ENCODE assay signal across 17 cellular contexts in genomic region chr11:87324817-87325489, GRCh38.
DNase-seq lines count a peak whose midpoint lies in the region; ATAC-seq, FAIRE-seq and TF ChIP-seq lines count a peak whose summit lies in the region.
"Had no signal": no experiment of that assay in that cellular context is flagged by ENCODE, and none has a peak within 500 bp of the region (broad histone marks: within the 10 kb centered on the region; RNA-seq: fewer than 3 reads in every experiment).

No MANE protein-coding gene starts in this region.

- no peak overlapping the region for H3K4me3 Mint-ChIP-seq in natural killer cell

- TF ChIP-seq CTCF in VCaP (conservative IDR thresholded peaks at IDR 0.05) (no peak), natural killer cell (IDR thresholded peaks at IDR 0.05) (no peak)

- peaks cover 10% of the 10 kb centered on the region for H3K36me3 Mint-ChIP-seq in natural killer cell

- H3K4me1 Mint-ChIP-seq in natural killer cell: no peaks in the 10 kb centered on the region

- H3K27ac ChIP-seq in VCaP: peak overlapping the region; percentile 32
- H3K27ac ChIP-seq: epithelial cell of prostate, heart left ventricle, HL-60 had no signal

- intact Hi-C loops in natural killer cell (cut with micrococcal nuclease): no loop called here

- no peaks in the 10 kb centered on the region for H3K9me3 Mint-ChIP-seq in natural killer cell

- no peak for FAIRE-seq in frontal cortex (lab: Jason Lieb, UNC)
- FAIRE-seq: colon had no signal

- H3K27ac Mint-ChIP-seq in natural killer cell: no peak overlapping the region

- peak; percentile 39 for DNase-seq in renal cortical epithelial cell (ENCODE audit: low read depth)
- no peak for DNase-seq in frontal cortex (ENCODE audit: low spot score in 2 of 2)
- no peak for DNase-seq in natural killer cell
- DNase-seq: activated T-cell treated with anti-CD3 and anti-CD28 coated beads, Interleukin-2, amount 50 U/mL, for 48 hours; GOT3; heart left ventricle; NCI-H1436; NCI-H2227 treated with DMSO at 0.1 percent for 48 hours; posterior cingulate gyrus; SIG-M5 had no signal

- H3K27me3 Mint-ChIP-seq in natural killer cell (ENCODE audit: low read depth in 2 of 2): no peaks in the 10 kb centered on the region

- ATAC-seq in GM19023 (IDR thresholded peaks at IDR 0.05; ENCODE audit: unreplicated experiment) (peak; percentile 73), GM21786 (IDR thresholded peaks at IDR 0.05; ENCODE audit: unreplicated experiment) (peak; percentile 77), HG02798 (IDR thresholded peaks at IDR 0.05; ENCODE audit: poor library complexity, unreplicated experiment) (no peak), natural killer cell (no peak)
- ATAC-seq: heart left ventricle had no signal

Comparison
In these comparisons a context has a peak if more than half of its experiments do, and no peak if none do; other contexts are left out.
1. ATAC-seq: peak in GM19023 (single experiment) and GM21786 (single experiment); none in HG02798 (single experiment) and natural killer cell (0 of 3).